13 cellular contexts compared by ENCODE assay signal in the genomic region with DNA sequence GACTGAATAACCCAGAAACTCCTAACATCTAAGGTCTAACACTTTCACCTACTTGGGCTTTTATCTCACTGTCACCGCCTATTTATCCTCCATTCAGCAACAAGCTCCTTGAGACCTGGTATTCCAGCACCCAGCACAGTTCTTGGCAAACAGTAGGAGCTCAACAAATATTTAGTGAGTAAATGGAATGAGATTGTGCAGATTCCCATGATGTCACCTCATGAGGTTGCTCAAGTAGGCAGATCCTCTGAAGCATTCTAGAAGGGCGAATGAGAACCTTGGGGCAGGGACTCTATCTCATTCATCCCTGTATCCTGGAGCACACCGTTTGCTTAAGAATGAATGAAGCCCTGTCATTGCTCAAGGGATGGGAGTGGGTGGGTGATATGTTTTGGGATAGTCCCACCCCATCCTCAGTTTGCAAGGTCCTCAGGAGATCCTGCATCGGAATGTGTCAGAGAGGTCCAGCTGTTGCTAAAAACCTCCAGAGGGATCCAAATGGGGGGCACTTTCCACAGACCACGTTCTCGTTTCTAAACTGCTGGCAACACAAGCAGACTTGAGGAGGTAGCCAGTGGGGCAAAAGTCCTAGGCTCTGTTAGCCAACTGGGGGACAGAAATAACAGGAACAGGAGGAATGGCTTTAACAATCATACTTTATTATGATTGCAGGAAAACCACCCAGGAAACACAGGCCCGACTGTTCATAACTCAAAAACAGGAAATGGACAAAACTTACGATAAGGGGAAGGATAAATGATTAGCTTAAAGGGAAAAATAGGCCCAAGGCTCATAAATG. TPM values are rescaled to one million over a fixed set of nuclear protein-coding genes. Genes with fewer than 3 reads are reported as not detected.
DNase-seq lines count a peak whose midpoint lies in the region; ATAC-seq and TF ChIP-seq lines count a peak whose summit lies in the region.
"Had no signal": no experiment of that assay in that cellular context is flagged by ENCODE, and none has a peak within 500 bp of the region (broad histone marks: within the 10 kb centered on the region; RNA-seq: fewer than 3 reads in every experiment).

No MANE protein-coding gene starts in this region.

- H3K4me3 Mint-ChIP-seq in neural progenitor cell, result no peak overlapping the region

- peak; percentile 96 for DNase-seq in HT-29 (ENCODE audit: low spot score)
- peak; percentile 83 for DNase-seq in amniotic epithelial cell (ENCODE audit: low read depth)
- peak; percentile 38 for DNase-seq in iris pigment epithelial cell (ENCODE audit: low read depth)
- peak; percentile 64 for DNase-seq in stomach
- no peak for DNase-seq in putamen (ENCODE audit: low spot score)
- DNase-seq in neural progenitor cell (ENCODE audit: low spot score), result no peak
- DNase-seq: adrenal gland; DMS79 treated with DMSO at 0.1 percent for 48 hours; effector CD8-positive, alpha-beta T cell; NCI-H446 treated with DMSO at 0.1 percent for 48 hours; testis had no signal

- H3F3A ChIP-seq in neural progenitor cell (ENCODE audit: low read depth), result peaks cover 15% of the 10 kb centered on the region

- H3K9me3 Mint-ChIP-seq in neural progenitor cell, result no peaks in the 10 kb centered on the region

- no peak overlapping the region for H2AFZ ChIP-seq in neural progenitor cell (replicated peaks)

- TF ChIP-seq EP300 in stomach (IDR thresholded peaks at IDR 0.05), result no peak

- no peaks in the 10 kb centered on the region for H3K36me3 Mint-ChIP-seq in neural progenitor cell

- H3K4me1 ChIP-seq in stomach, result peaks cover 11 to 53% (median 35%) of the 10 kb centered on the region in 4 donors
- peaks cover 16% of the 10 kb centered on the region for H3K4me1 ChIP-seq in neural progenitor cell
- H3K4me1 ChIP-seq: adrenal gland, testis had no signal

- intact Hi-C loops in stomach (cut with DNase I; ENCODE audit: low total_unique reads), result no loop called here

- no peaks in the 10 kb centered on the region for H3K4me1 Mint-ChIP-seq in neural progenitor cell

- H3K36me3 ChIP-seq in stomach (no peaks in the 10 kb centered on the region), neural progenitor cell (no peaks in the 10 kb centered on the region)
- H3K36me3 ChIP-seq: adrenal gland had no signal

- H3K27me3 ChIP-seq in stomach, result no peaks in the 10 kb centered on the region
- no peaks in the 10 kb centered on the region for H3K27me3 ChIP-seq in neural progenitor cell
- H3K27me3 ChIP-seq: adrenal gland, testis had no signal

- H3K79me2 ChIP-seq in neural progenitor cell (ENCODE audit: low read depth), result no peaks in the 10 kb centered on the region

- H3K27ac ChIP-seq in stomach, result peak overlapping the region; percentile 81 to 94 (median 85)
- H3K27ac ChIP-seq in neural progenitor cell, result no peak overlapping the region
- H3K27ac ChIP-seq: adrenal gland, testis had no signal

- H3K9me3 ChIP-seq in stomach (no peaks in the 10 kb centered on the region), neural progenitor cell (ENCODE audit: low read depth) (no peaks in the 10 kb centered on the region)
- H3K9me3 ChIP-seq: adrenal gland, testis had no signal

- no peaks in the 10 kb centered on the region for H4K20me1 ChIP-seq in neural progenitor cell (ENCODE audit: low read depth)

- no peaks in the 10 kb centered on the region for H3K27me3 Mint-ChIP-seq in neural progenitor cell (ENCODE audit: insufficient read depth, low read depth)

- H3K27ac Mint-ChIP-seq in neural progenitor cell, result no peak overlapping the region

- H3K4me2 ChIP-seq in neural progenitor cell, result no peak overlapping the region

- H3K9ac ChIP-seq in neural progenitor cell, result no peak overlapping the region

- 23 to 47% (median 43%) methylated on average over 8 of the region's 8 CpGs for WGBS in stomach, 5 donors

- no peak overlapping the region for H3K4me3 ChIP-seq in stomach
- H3K4me3 ChIP-seq in neural progenitor cell, result no peak overlapping the region
- H3K4me3 ChIP-seq: adrenal gland, testis had no signal

- no peak for TF ChIP-seq POLR2A in stomach (IDR thresholded peaks at IDR 0.05)

- no peak for ATAC-seq in HG03039 (IDR thresholded peaks at IDR 0.05; ENCODE audit: unreplicated experiment)
- ATAC-seq in HG03175 (IDR thresholded peaks at IDR 0.05; ENCODE audit: unreplicated experiment), result no peak

- TF ChIP-seq CTCF in stomach (IDR thresholded peaks at IDR 0.05) (no peak), neural progenitor cell (IDR thresholded peaks at IDR 0.05) (no peak)

RNA-seq across cellular contexts. Expression of gene EDN1, which starts 42.0 kb away (rescaled TPM):
- 37.0 and 43.2 TPM in 2 replicates for total RNA-seq in HT-29 (2014; rRNA removed; shearing (Covaris generic))
- 10 to 100 TPM in 4 of 5 donors, under 1 TPM in 1; 0.58 to 95.1 (median 19.1) TPM for total RNA-seq in stomach
- 1 to 10 TPM; 4.4 to 6.5 (median 6.1) TPM for polyA plus RNA-seq in stomach
- total RNA-seq in neural progenitor cell (ENCODE audit: low replicate concordance), result 0.93 and 2.9 TPM in 2 replicates

Comparison
In these comparisons a context has a peak if more than half of its experiments do, and no peak if none do; other contexts are left out.
1. DNase-seq: peak in HT-29 (single experiment), amniotic epithelial cell (single experiment), iris pigment epithelial cell (single experiment) and stomach (single experiment); none in putamen (single experiment) and neural progenitor cell (single experiment).